ENCODE assay signal across 13 cellular contexts in genomic region chr11:45384711-45385241, GRCh38.
"Had no signal": no experiment of that assay in that cellular context is flagged by ENCODE, and none has a peak within 500 bp of the region (broad histone marks: within the 10 kb centered on the region; RNA-seq: fewer than 3 reads in every experiment).

No MANE protein-coding gene starts in this region.

- H3K27me3 ChIP-seq: uterus had no signal

- FAIRE-seq: bronchial epithelial cell, colon, endothelial cell of umbilical vein, TTC549 had no signal

- H3K9me3 ChIP-seq: thoracic aorta, uterus had no signal

- H3K4me1 ChIP-seq: uterus had no signal

- H3K36me3 ChIP-seq: stomach, thoracic aorta, uterus had no signal

- DNase-seq: activated CD4-positive, alpha-beta T cell treated with anti-CD3 and anti-CD28 coated beads, Interleukin-2, amount 50 U/mL, for 1 hour; anterior cingulate cortex; foreskin melanocyte; head of caudate nucleus; left colon; naive thymus-derived CD4-positive, alpha-beta T cell; stomach; uterus had no signal

- ATAC-seq: left colon had no signal

- H3K4me3 ChIP-seq: stomach, thoracic aorta, uterus had no signal

- H3K27ac ChIP-seq: stomach, thoracic aorta, uterus had no signal
